ENCODE assay signal across 16 cellular contexts in genomic region chr10:101777857-101778145, GRCh38. TPM values are rescaled to one million over a fixed set of nuclear protein-coding genes. Genes with fewer than 3 reads are reported as not detected.
DNase-seq lines count a peak whose midpoint lies in the region; TF ChIP-seq lines count a peak whose summit lies in the region.
"Had no signal": no experiment of that assay in that cellular context is flagged by ENCODE, and none has a peak within 500 bp of the region (broad histone marks: within the 10 kb centered on the region; RNA-seq: fewer than 3 reads in every experiment).

No MANE protein-coding gene starts in this region.

- peaks cover 16% of the 10 kb centered on the region for H3K9me3 Mint-ChIP-seq in glutamatergic neuron (ENCODE audit: unreplicated experiment)
- H3K9me3 Mint-ChIP-seq: stimulated activated naive CD8-positive, alpha-beta T cell treated with anti-CD3 and anti-CD28 coated beads, Interleukin-15, amount 100 ng/mL, for 72 hours had no signal

- peaks cover 25% of the 10 kb centered on the region for H3K4me1 Mint-ChIP-seq in glutamatergic neuron (ENCODE audit: low read depth, unreplicated experiment)

- no peak overlapping the region for H3K27ac Mint-ChIP-seq in glutamatergic neuron (ENCODE audit: unreplicated experiment)
- H3K27ac Mint-ChIP-seq: stimulated activated naive CD8-positive, alpha-beta T cell treated with anti-CD3 and anti-CD28 coated beads, Interleukin-15, amount 100 ng/mL, for 72 hours had no signal

- H3K4me3 ChIP-seq in MG63: no peak overlapping the region
- H3K4me3 ChIP-seq: lung had no signal

- peak; percentile 2 for DNase-seq in NCI-H2029 (lab: John Stamatoyannopoulos, UW)
- DNase-seq in NCI-H2029 treated with DMSO at 0.1 percent for 48 hours (lab: John Stamatoyannopoulos, UW): no peak
- peak; percentile 50 for DNase-seq in HuH-7 (ENCODE audit: low spot score)
- DNase-seq in glutamatergic neuron: no peak
- peak; percentile 33 for DNase-seq in retina
- DNase-seq in GM10266 (ENCODE audit: extremely low spot score): no peak
- no peak for DNase-seq in ACHN
- no peak for DNase-seq in MG63
- DNase-seq: activated CD4-positive, alpha-beta T cell treated with anti-CD3 and anti-CD28 coated beads for 4 hours; central memory CD4-positive, alpha-beta T cell; foreskin melanocyte; MM.1S; pancreas; spleen; stimulated activated naive CD8-positive, alpha-beta T cell treated with anti-CD3 and anti-CD28 coated beads, Interleukin-15, amount 100 ng/mL, for 72 hours had no signal

- peaks cover 23% of the 10 kb centered on the region for H3K27me3 Mint-ChIP-seq in glutamatergic neuron (ENCODE audit: unreplicated experiment)

- no peaks in the 10 kb centered on the region for H3K27me3 ChIP-seq in MG63

- H3K36me3 ChIP-seq in MG63: peaks cover 7% of the 10 kb centered on the region
- H3K36me3 ChIP-seq: pancreas, spleen had no signal

- H3K36me3 Mint-ChIP-seq in glutamatergic neuron (ENCODE audit: unreplicated experiment): no peaks in the 10 kb centered on the region

- in situ Hi-C loops in ACHN (cut with HindIII; ENCODE audit: low pct_ligation_motif_present, low pct_unique_long_range_greater_than_20kb, low sequenced_read_pairs): no loop called here

- H3K9me3 ChIP-seq in MG63: no peaks in the 10 kb centered on the region
- H3K9me3 ChIP-seq: pancreas, spleen had no signal

- H3K4me3 Mint-ChIP-seq in glutamatergic neuron (ENCODE audit: unreplicated experiment): peak overlapping the region; percentile 47
- H3K4me3 Mint-ChIP-seq: stimulated activated naive CD8-positive, alpha-beta T cell treated with anti-CD3 and anti-CD28 coated beads, Interleukin-15, amount 100 ng/mL, for 72 hours had no signal

- no peak for TF ChIP-seq CTCF in glutamatergic neuron (IDR thresholded peaks at IDR 0.05; ENCODE audit: partially characterized antibody, unreplicated experiment)
- TF ChIP-seq CTCF in GM10266 (IDR thresholded peaks at IDR 0.05; ENCODE audit: control insufficient read depth, insufficient read depth, low read depth, missing control alignments): no peak

RNA-seq across cellular contexts. Expression of gene FGF8, which starts 1.9 kb away (rescaled TPM):
- 1.1 TPM for total RNA-seq in glutamatergic neuron (ENCODE audit: unreplicated experiment)
- total RNA-seq in MG63 (2014; rRNA removed; shearing (Covaris generic); ENCODE audit: low replicate concordance): not detected in 2 replicates
- total RNA-seq: lung, pancreas, spleen had no signal

RNA-seq across cellular contexts. Expression of gene NPM3, which starts 5.4 kb away (rescaled TPM):
- 18.1 TPM for total RNA-seq in glutamatergic neuron (ENCODE audit: unreplicated experiment)
- 30.8 and 87.3 TPM in 2 replicates for total RNA-seq in MG63 (2014; rRNA removed; shearing (Covaris generic); ENCODE audit: low replicate concordance)

RNA-seq across cellular contexts. Expression of gene OGA, which starts 40.4 kb away (rescaled TPM):
- 277 TPM for total RNA-seq in glutamatergic neuron (ENCODE audit: unreplicated experiment)
- total RNA-seq in MG63 (2014; rRNA removed; shearing (Covaris generic); ENCODE audit: low replicate concordance): 31.3 and 66.7 TPM in 2 replicates

Comparison
In these comparisons a context has a peak if more than half of its experiments do, and no peak if none do; other contexts are left out.
1. DNase-seq: peak in NCI-H2029 (single experiment), HuH-7 (single experiment) and retina (single experiment); none in NCI-H2029 treated with DMSO at 0.1 percent for 48 hours (single experiment), glutamatergic neuron (single experiment), GM10266 (single experiment), ACHN (single experiment) and MG63 (single experiment).